16 cellular contexts compared by ENCODE assay signal in the genomic region with DNA sequence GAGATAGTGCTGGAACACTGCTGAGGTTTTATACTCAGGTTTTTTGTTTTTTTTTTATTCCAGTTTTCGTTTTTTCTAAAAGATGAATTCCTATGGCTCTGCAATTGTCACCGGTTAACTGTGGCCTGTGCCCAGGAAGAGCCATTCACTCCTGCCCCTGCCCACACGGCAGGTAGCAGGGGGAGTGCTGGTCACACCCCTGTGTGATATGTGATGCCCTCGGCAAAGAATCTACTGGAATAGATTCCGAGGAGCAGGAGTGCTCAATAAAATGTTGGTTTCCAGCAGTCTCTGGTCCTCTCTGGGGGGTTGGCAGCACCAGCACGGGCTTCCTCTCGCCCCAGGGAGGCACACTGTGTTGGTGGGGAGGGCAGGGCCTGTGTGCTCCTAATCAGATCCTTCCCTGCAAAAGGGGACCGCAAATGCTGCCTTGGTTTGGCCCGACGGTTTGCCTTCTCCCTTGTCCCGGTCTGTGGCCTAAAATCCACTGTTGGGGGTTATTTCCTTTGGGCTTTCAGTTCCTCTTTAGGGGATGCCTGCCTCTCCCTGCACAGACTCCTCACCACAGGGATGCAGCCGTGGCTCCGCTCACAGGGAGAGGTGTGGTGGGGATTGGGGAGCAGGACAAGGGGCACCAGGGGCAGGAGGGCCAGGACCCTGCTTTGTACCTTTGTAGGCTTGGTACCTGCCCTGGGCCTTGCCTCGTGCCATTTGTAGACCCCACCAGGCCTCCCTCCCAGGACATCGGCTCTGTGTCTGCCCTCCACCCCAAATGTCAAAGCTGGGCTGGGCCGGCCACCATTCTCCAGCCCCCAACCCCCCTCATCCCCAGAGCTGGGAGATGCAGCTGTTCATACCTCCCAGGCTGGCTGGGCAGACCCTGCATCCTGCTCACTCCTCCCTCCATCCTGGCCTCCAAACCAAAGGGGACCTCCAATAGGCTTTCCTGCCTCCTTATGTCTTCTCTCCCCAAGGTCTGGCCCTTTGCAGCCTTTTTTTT. TPM values are rescaled to one million over a fixed set of nuclear protein-coding genes. Genes with fewer than 3 reads are reported as not detected.
DNase-seq lines count a peak whose midpoint lies in the region; TF ChIP-seq lines count a peak whose summit lies in the region.
"Had no signal": no experiment of that assay in that cellular context is flagged by ENCODE, and none has a peak within 500 bp of the region (broad histone marks: within the 10 kb centered on the region; RNA-seq: fewer than 3 reads in every experiment).

No MANE protein-coding gene starts in this region.

- no peaks in the 10 kb centered on the region for H3K9me3 ChIP-seq in stomach
- H3K9me3 ChIP-seq: gastrocnemius medialis, pancreas, thoracic aorta had no signal

- TF ChIP-seq EP300 in stomach (IDR thresholded peaks at IDR 0.05) = no peak

- TF ChIP-seq POLR2A in stomach (IDR thresholded peaks at IDR 0.05) = no peak

- TF ChIP-seq CTCF in stomach (IDR thresholded peaks at IDR 0.05) = peak in 1 of 7 experiments; percentile 4

- POLR2A ChIA-PET in activated CD4-positive, alpha-beta T cell treated with anti-CD3 and anti-CD28 coated beads, Interleukin-2, amount 10 ng/mL, durations not matched to agents 7 days and 5 days (lab: Charles Lee) = no interaction called here

- CTCF ChIA-PET in activated CD4-positive, alpha-beta T cell treated with anti-CD3 and anti-CD28 coated beads, Interleukin-2, amount 10 ng/mL, durations not matched to agents 7 days and 5 days (lab: Charles Lee) = interaction anchor here (0.7 to 1.0 kb wide), 2 partner anchors 76 to 224 kb away, joined by 3 to 4 read pairs; no protein-coding TSS in a partner anchor

- no peaks in the 10 kb centered on the region for H3K27me3 Mint-ChIP-seq in activated CD4-positive, alpha-beta T cell treated with anti-CD3 and anti-CD28 coated beads, Interleukin-2, amount 10 ng/mL, durations not matched to agents 7 days and 5 days

- no peak overlapping the region for H3K4me3 Mint-ChIP-seq in activated CD4-positive, alpha-beta T cell treated with anti-CD3 and anti-CD28 coated beads, Interleukin-2, amount 10 ng/mL, durations not matched to agents 7 days and 5 days
- H3K4me3 Mint-ChIP-seq: endodermal cell had no signal

- peaks cover 0 to 44% (median 43%) of the 10 kb centered on the region in 4 donors for H3K36me3 ChIP-seq in stomach
- H3K36me3 ChIP-seq: thoracic aorta had no signal

- H3K4me1 ChIP-seq in stomach = peaks cover 23 to 65% (median 54%) of the 10 kb centered on the region in 4 donors
- H3K4me1 ChIP-seq: gastrocnemius medialis had no signal

- H3K4me1 Mint-ChIP-seq in activated CD4-positive, alpha-beta T cell treated with anti-CD3 and anti-CD28 coated beads, Interleukin-2, amount 10 ng/mL, durations not matched to agents 7 days and 5 days = peaks cover 6% of the 10 kb centered on the region
- H3K4me1 Mint-ChIP-seq: endodermal cell had no signal

- WGBS in stomach, 5 donors = 45 to 55% (median 46%) methylated on average over 14 to 16 of the region's 16 CpGs

- H3K4me3 ChIP-seq in stomach = no peak overlapping the region
- H3K4me3 ChIP-seq: gastrocnemius medialis, pancreas, thoracic aorta had no signal

- H3K27me3 ChIP-seq in stomach = no peaks in the 10 kb centered on the region
- H3K27me3 ChIP-seq: brain microvascular endothelial cell, gastrocnemius medialis, pancreas had no signal

- H3K27ac Mint-ChIP-seq in activated CD4-positive, alpha-beta T cell treated with anti-CD3 and anti-CD28 coated beads, Interleukin-2, amount 10 ng/mL, durations not matched to agents 7 days and 5 days = no peak overlapping the region
- H3K27ac Mint-ChIP-seq: endodermal cell had no signal

- H3K27ac ChIP-seq in stomach = peak overlapping the region; percentile 15 to 85 (median 73)
- H3K27ac ChIP-seq: brain microvascular endothelial cell, gastrocnemius medialis, thoracic aorta had no signal

- peak; percentile 74 for DNase-seq in SIG-M5 treated with dmso at 0.1 percent for 504 hours (lab: John Stamatoyannopoulos, UW; ENCODE audit: unreplicated experiment)
- no peak for DNase-seq in SIG-M5 (lab: John Stamatoyannopoulos, UW)
- DNase-seq in NCI-H345 (lab: John Stamatoyannopoulos, UW) = peak; percentile 34
- peak; percentile 62 for DNase-seq in SW480 (ENCODE audit: low spot score)
- DNase-seq in stomach = no peak
- DNase-seq in superior temporal gyrus (ENCODE audit: extremely low spot score) = no peak
- DNase-seq in epidermal melanocyte (ENCODE audit: insufficient read length, low spot score) = no peak
- no peak for DNase-seq in activated CD4-positive, alpha-beta T cell treated with anti-CD3 and anti-CD28 coated beads, Interleukin-2, amount 10 ng/mL, durations not matched to agents 7 days and 5 days
- DNase-seq: brain microvascular endothelial cell, DMS 273 treated with DMSO at 0.1 percent for 48 hours, endodermal cell, gastrocnemius medialis, islet precursor cell, midbrain had no signal

- H3K9me3 Mint-ChIP-seq in activated CD4-positive, alpha-beta T cell treated with anti-CD3 and anti-CD28 coated beads, Interleukin-2, amount 10 ng/mL, durations not matched to agents 7 days and 5 days = no peaks in the 10 kb centered on the region

- H3K36me3 Mint-ChIP-seq in activated CD4-positive, alpha-beta T cell treated with anti-CD3 and anti-CD28 coated beads, Interleukin-2, amount 10 ng/mL, durations not matched to agents 7 days and 5 days (ENCODE audit: low read depth) = peaks cover 7% of the 10 kb centered on the region

- intact Hi-C loops in stomach (cut with DNase I; ENCODE audit: low total_unique reads) = no loop called here

RNA-seq across cellular contexts. Expression of a gene that starts 13.5 kb away (rescaled TPM):
- 100 to 1,000 TPM in 1 of 5 donors, 10 to 100 TPM in 3, not detected in 1; 11.7 to 197 (median 23.6) TPM for total RNA-seq in stomach
- 10 to 100 TPM; 17.0 to 24.6 (median 17.8) TPM for polyA plus RNA-seq in stomach
- 10 to 100 TPM in 1 of 2 experiments, 1 to 10 TPM in 1; 9.5 to 10.4 TPM for total RNA-seq in activated CD4-positive, alpha-beta T cell treated with anti-CD3 and anti-CD28 coated beads, Interleukin-2, amount 10 ng/mL, durations not matched to agents 7 days and 5 days

RNA-seq across cellular contexts. Expression of a gene that starts 19.2 kb away (rescaled TPM):
- total RNA-seq in stomach = 10 to 100 TPM in 2 of 5 donors, 1 to 10 TPM in 1, not detected in 2; 2.3 to 29.2 (median 13.5) TPM
- 10 to 100 TPM; 12.8 to 25.5 (median 19.7) TPM for polyA plus RNA-seq in stomach
- 1 to 10 TPM; 1.4 to 1.9 TPM for total RNA-seq in activated CD4-positive, alpha-beta T cell treated with anti-CD3 and anti-CD28 coated beads, Interleukin-2, amount 10 ng/mL, durations not matched to agents 7 days and 5 days
- total RNA-seq: gastrocnemius medialis, thoracic aorta had no signal

RNA-seq across cellular contexts. Expression of a gene that starts 21.6 kb away (rescaled TPM):
- 100 to 1,000 TPM; 198 to 421 (median 397) TPM for total RNA-seq in stomach
- 100 to 1,000 TPM; 323 to 489 (median 362) TPM for polyA plus RNA-seq in stomach
- 100 to 1,000 TPM in 1 of 2 experiments, 10 to 100 TPM in 1; 90.9 to 122 TPM for total RNA-seq in activated CD4-positive, alpha-beta T cell treated with anti-CD3 and anti-CD28 coated beads, Interleukin-2, amount 10 ng/mL, durations not matched to agents 7 days and 5 days

RNA-seq across cellular contexts. Expression of a gene that starts 40.5 kb away (rescaled TPM):
- 10 to 100 TPM in 1 of 5 donors, 1 to 10 TPM in 2, not detected in 2; 3.3 to 16.3 (median 6.5) TPM for total RNA-seq in stomach
- 1 to 10 TPM; 3.8 to 5.8 (median 3.8) TPM for polyA plus RNA-seq in stomach
- 1 to 10 TPM; 9.0 to 9.3 TPM for total RNA-seq in activated CD4-positive, alpha-beta T cell treated with anti-CD3 and anti-CD28 coated beads, Interleukin-2, amount 10 ng/mL, durations not matched to agents 7 days and 5 days

RNA-seq across cellular contexts. Expression of a gene that starts 57.2 kb away (rescaled TPM):
- 10 to 100 TPM in 4 of 5 donors, 1 to 10 TPM in 1; 4.1 to 64.3 (median 18.7) TPM for total RNA-seq in stomach
- polyA plus RNA-seq in stomach = 10 to 100 TPM; 27.6 to 45.3 (median 32.7) TPM
- 10 to 100 TPM; 42.9 to 44.6 TPM for total RNA-seq in activated CD4-positive, alpha-beta T cell treated with anti-CD3 and anti-CD28 coated beads, Interleukin-2, amount 10 ng/mL, durations not matched to agents 7 days and 5 days

Comparison
In these comparisons a context has a peak if more than half of its experiments do, and no peak if none do; other contexts are left out.
1. DNase-seq: peak in SIG-M5 treated with dmso at 0.1 percent for 504 hours (single experiment), NCI-H345 (single experiment) and SW480 (single experiment); none in SIG-M5 (single experiment), stomach (single experiment), superior temporal gyrus (single experiment), epidermal melanocyte (single experiment) and activated CD4-positive, alpha-beta T cell treated with anti-CD3 and anti-CD28 coated beads, Interleukin-2, amount 10 ng/mL, durations not matched to agents 7 days and 5 days (single experiment).